4 cellular contexts compared by ENCODE assay signal in the genomic region with DNA sequence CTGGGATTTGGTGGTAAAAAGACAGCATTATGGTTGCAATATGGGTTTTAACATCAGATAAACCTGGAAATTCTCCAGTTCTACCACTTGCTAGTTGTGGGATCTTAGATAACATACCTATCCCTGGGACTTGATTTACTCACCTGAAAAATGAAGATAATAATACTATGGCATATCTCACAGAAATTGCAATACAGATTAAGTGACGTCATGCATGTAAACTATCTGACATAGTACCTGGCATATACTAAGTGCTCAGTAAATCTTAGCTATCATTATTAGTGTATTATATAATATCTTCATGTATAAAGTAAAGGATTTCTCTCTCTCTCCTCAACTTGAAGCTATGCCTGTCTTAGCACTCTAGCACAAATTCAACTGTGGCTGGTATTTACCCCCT.
TF ChIP-seq lines count a peak whose summit lies in the region.

No MANE protein-coding gene starts in this region.

TF ChIP-seq in HepG2, 621 proteins besides CTCF, POLR2A, EP300 and RAD21 (continues in another document):
- TF ChIP-seq, protein P1, sequence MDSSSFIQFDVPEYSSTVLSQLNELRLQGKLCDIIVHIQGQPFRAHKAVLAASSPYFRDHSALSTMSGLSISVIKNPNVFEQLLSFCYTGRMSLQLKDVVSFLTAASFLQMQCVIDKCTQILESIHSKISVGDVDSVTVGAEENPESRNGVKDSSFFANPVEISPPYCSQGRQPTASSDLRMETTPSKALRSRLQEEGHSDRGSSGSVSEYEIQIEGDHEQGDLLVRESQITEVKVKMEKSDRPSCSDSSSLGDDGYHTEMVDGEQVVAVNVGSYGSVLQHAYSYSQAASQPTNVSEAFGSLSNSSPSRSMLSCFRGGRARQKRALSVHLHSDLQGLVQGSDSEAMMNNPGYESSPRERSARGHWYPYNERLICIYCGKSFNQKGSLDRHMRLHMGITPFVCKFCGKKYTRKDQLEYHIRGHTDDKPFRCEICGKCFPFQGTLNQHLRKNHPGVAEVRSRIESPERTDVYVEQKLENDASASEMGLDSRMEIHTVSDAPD (CRISPR knock-in tag; IDR thresholded peaks at IDR 0.05): no peak
- TF ChIP-seq HNRNPH1 (optimal IDR thresholded peaks at IDR 0.05; ENCODE audit: low read depth, low read length): no peak
- TF ChIP-seq U2AF1 (optimal IDR thresholded peaks at IDR 0.05; ENCODE audit: low read depth, low read length): no peak
- TF ChIP-seq ZNF619 (CRISPR knock-in tag; IDR thresholded peaks at IDR 0.05): no peak
- TF ChIP-seq, protein P2, sequence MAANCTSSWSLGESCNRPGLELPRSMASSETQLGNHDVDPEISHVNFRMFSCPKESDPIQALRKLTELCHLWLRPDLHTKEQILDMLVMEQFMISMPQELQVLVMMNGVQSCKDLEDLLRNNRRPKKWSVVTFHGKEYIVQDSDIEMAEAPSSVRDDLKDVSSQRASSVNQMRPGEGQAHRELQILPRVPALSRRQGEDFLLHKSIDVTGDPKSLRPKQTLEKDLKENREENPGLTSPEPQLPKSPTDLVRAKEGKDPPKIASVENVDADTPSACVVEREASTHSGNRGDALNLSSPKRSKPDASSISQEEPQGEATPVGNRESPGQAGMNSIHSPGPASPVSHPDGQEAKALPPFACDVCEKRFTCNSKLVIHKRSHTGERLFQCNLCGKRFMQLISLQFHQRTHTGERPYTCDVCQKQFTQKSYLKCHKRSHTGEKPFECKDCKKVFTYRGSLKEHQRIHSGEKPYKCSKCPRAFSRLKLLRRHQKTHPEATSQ (CRISPR knock-in tag; IDR thresholded peaks at IDR 0.05; ENCODE audit: borderline replicate concordance): no peak
- TF ChIP-seq ZNF230 (CRISPR knock-in tag; IDR thresholded peaks at IDR 0.05): no peak
- TF ChIP-seq ZNF766 (CRISPR knock-in tag; IDR thresholded peaks at IDR 0.05; ENCODE audit: borderline replicate concordance): no peak
- no peak for TF ChIP-seq RFXANK (CRISPR knock-in tag; IDR thresholded peaks at IDR 0.05)
- TF ChIP-seq, protein P3, sequence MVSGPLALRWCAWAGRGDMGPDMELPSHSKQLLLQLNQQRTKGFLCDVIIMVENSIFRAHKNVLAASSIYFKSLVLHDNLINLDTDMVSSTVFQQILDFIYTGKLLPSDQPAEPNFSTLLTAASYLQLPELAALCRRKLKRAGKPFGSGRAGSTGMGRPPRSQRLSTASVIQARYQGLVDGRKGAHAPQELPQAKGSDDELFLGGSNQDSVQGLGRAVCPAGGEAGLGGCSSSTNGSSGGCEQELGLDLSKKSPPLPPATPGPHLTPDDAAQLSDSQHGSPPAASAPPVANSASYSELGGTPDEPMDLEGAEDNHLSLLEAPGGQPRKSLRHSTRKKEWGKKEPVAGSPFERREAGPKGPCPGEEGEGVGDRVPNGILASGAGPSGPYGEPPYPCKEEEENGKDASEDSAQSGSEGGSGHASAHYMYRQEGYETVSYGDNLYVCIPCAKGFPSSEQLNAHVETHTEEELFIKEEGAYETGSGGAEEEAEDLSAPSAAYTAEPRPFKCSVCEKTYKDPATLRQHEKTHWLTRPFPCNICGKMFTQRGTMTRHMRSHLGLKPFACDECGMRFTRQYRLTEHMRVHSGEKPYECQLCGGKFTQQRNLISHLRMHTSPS (CRISPR knock-in tag; IDR thresholded peaks at IDR 0.05; ENCODE audit: low read depth): no peak
- TF ChIP-seq ZBTB21 (CRISPR knock-in tag; IDR thresholded peaks at IDR 0.05): no peak

TF ChIP-seq in HEK293, 187 proteins besides CTCF, POLR2A, EP300 and RAD21:
- TF ChIP-seq, protein P4, sequence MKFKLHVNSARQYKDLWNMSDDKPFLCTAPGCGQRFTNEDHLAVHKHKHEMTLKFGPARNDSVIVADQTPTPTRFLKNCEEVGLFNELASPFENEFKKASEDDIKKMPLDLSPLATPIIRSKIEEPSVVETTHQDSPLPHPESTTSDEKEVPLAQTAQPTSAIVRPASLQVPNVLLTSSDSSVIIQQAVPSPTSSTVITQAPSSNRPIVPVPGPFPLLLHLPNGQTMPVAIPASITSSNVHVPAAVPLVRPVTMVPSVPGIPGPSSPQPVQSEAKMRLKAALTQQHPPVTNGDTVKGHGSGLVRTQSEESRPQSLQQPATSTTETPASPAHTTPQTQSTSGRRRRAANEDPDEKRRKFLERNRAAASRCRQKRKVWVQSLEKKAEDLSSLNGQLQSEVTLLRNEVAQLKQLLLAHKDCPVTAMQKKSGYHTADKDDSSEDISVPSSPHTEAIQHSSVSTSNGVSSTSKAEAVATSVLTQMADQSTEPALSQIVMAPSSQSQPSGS (tag by site-specific recombination; IDR thresholded peaks at IDR 0.05; ENCODE audit: low read depth): 0 out of 2 replicates have a peak, but pooled peaks have one; percentile 74
- no peak for TF ChIP-seq KLF16 (tag by site-specific recombination; IDR thresholded peaks at IDR 0.05)
- TF ChIP-seq HOXC10 (CRISPR knock-in tag; IDR thresholded peaks at IDR 0.05): no peak
- TF ChIP-seq ZNF391 (tag by site-specific recombination; IDR thresholded peaks at IDR 0.05; ENCODE audit: borderline replicate concordance, low read depth): no peak
- TF ChIP-seq, protein P5, sequence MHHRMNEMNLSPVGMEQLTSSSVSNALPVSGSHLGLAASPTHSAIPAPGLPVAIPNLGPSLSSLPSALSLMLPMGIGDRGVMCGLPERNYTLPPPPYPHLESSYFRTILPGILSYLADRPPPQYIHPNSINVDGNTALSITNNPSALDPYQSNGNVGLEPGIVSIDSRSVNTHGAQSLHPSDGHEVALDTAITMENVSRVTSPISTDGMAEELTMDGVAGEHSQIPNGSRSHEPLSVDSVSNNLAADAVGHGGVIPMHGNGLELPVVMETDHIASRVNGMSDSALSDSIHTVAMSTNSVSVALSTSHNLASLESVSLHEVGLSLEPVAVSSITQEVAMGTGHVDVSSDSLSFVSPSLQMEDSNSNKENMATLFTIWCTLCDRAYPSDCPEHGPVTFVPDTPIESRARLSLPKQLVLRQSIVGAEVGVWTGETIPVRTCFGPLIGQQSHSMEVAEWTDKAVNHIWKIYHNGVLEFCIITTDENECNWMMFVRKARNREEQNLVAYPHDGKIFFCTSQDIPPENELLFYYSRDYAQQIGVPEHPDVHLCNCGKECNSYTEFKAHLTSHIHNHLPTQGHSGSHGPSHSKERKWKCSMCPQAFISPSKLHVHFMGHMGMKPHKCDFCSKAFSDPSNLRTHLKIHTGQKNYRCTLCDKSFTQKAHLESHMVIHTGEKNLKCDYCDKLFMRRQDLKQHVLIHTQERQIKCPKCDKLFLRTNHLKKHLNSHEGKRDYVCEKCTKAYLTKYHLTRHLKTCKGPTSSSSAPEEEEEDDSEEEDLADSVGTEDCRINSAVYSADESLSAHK (tag by site-specific recombination; IDR thresholded peaks at IDR 0.05): no peak
- TF ChIP-seq GFI1B (tag by site-specific recombination; IDR thresholded peaks at IDR 0.05): no peak
- TF ChIP-seq MEIS1 (CRISPR knock-in tag; IDR thresholded peaks at IDR 0.05; ENCODE audit: borderline replicate concordance): no peak
- TF ChIP-seq, protein P6, sequence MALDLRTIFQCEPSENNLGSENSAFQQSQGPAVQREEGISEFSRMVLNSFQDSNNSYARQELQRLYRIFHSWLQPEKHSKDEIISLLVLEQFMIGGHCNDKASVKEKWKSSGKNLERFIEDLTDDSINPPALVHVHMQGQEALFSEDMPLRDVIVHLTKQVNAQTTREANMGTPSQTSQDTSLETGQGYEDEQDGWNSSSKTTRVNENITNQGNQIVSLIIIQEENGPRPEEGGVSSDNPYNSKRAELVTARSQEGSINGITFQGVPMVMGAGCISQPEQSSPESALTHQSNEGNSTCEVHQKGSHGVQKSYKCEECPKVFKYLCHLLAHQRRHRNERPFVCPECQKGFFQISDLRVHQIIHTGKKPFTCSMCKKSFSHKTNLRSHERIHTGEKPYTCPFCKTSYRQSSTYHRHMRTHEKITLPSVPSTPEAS (tag by site-specific recombination; IDR thresholded peaks at IDR 0.05): no peak
TF ChIP-seq in HEK293: peak in this region for 1.

TF ChIP-seq in H1, 55 proteins besides CTCF, POLR2A, EP300 and RAD21 (continues in another document):
- no peak for TF ChIP-seq PHF8 (conservative IDR thresholded peaks at IDR 0.05; ENCODE audit: low read depth, low read length)
- TF ChIP-seq SP4 (IDR thresholded peaks at IDR 0.05; ENCODE audit: low read length): no peak
- TF ChIP-seq TAF7 (optimal IDR thresholded peaks at IDR 0.05; ENCODE audit: borderline replicate concordance, low read depth, low read length): no peak
- TF ChIP-seq CHD2 (IDR thresholded peaks at IDR 0.05; ENCODE audit: low read length): no peak
- TF ChIP-seq HDAC6 (IDR thresholded peaks at IDR 0.05; ENCODE audit: low read depth, low read length): no peak
- no peak for TF ChIP-seq SUZ12 (IDR thresholded peaks at IDR 0.05; ENCODE audit: low read length)
- no peak for TF ChIP-seq TEAD4 (IDR thresholded peaks at IDR 0.05; ENCODE audit: low read depth, low read length)
- TF ChIP-seq ZNF274 (IDR thresholded peaks at IDR 0.05; ENCODE audit: borderline replicate concordance, extremely low read depth, low read length): no peak
- no peak for TF ChIP-seq RFX5 (IDR thresholded peaks at IDR 0.05; ENCODE audit: borderline replicate concordance, low read depth, low read length)
- TF ChIP-seq POU5F1 (IDR thresholded peaks at IDR 0.05; ENCODE audit: low read depth, low read length): no peak

TF ChIP-seq in WTC11, 78 proteins besides CTCF, POLR2A, EP300 and RAD21:
- TF ChIP-seq, protein P7, sequence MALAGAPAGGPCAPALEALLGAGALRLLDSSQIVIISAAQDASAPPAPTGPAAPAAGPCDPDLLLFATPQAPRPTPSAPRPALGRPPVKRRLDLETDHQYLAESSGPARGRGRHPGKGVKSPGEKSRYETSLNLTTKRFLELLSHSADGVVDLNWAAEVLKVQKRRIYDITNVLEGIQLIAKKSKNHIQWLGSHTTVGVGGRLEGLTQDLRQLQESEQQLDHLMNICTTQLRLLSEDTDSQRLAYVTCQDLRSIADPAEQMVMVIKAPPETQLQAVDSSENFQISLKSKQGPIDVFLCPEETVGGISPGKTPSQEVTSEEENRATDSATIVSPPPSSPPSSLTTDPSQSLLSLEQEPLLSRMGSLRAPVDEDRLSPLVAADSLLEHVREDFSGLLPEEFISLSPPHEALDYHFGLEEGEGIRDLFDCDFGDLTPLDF (CRISPR knock-in tag; IDR thresholded peaks at IDR 0.05): no peak
- TF ChIP-seq, protein P8, sequence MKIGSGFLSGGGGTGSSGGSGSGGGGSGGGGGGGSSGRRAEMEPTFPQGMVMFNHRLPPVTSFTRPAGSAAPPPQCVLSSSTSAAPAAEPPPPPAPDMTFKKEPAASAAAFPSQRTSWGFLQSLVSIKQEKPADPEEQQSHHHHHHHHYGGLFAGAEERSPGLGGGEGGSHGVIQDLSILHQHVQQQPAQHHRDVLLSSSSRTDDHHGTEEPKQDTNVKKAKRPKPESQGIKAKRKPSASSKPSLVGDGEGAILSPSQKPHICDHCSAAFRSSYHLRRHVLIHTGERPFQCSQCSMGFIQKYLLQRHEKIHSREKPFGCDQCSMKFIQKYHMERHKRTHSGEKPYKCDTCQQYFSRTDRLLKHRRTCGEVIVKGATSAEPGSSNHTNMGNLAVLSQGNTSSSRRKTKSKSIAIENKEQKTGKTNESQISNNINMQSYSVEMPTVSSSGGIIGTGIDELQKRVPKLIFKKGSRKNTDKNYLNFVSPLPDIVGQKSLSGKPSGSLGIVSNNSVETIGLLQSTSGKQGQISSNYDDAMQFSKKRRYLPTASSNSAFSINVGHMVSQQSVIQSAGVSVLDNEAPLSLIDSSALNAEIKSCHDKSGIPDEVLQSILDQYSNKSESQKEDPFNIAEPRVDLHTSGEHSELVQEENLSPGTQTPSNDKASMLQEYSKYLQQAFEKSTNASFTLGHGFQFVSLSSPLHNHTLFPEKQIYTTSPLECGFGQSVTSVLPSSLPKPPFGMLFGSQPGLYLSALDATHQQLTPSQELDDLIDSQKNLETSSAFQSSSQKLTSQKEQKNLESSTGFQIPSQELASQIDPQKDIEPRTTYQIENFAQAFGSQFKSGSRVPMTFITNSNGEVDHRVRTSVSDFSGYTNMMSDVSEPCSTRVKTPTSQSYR (CRISPR knock-in tag; IDR thresholded peaks at IDR 0.05): no peak
- no peak for TF ChIP-seq FOXJ3 (CRISPR knock-in tag; IDR thresholded peaks at IDR 0.05; ENCODE audit: borderline replicate concordance)
- TF ChIP-seq, protein P9, sequence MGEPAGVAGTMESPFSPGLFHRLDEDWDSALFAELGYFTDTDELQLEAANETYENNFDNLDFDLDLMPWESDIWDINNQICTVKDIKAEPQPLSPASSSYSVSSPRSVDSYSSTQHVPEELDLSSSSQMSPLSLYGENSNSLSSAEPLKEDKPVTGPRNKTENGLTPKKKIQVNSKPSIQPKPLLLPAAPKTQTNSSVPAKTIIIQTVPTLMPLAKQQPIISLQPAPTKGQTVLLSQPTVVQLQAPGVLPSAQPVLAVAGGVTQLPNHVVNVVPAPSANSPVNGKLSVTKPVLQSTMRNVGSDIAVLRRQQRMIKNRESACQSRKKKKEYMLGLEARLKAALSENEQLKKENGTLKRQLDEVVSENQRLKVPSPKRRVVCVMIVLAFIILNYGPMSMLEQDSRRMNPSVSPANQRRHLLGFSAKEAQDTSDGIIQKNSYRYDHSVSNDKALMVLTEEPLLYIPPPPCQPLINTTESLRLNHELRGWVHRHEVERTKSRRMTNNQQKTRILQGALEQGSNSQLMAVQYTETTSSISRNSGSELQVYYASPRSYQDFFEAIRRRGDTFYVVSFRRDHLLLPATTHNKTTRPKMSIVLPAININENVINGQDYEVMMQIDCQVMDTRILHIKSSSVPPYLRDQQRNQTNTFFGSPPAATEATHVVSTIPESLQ (CRISPR knock-in tag; IDR thresholded peaks at IDR 0.05): no peak
- TF ChIP-seq, protein P4 (CRISPR knock-in tag; IDR thresholded peaks at IDR 0.05; ENCODE audit: borderline replicate concordance, low read depth): no peak
- TF ChIP-seq, protein P10, sequence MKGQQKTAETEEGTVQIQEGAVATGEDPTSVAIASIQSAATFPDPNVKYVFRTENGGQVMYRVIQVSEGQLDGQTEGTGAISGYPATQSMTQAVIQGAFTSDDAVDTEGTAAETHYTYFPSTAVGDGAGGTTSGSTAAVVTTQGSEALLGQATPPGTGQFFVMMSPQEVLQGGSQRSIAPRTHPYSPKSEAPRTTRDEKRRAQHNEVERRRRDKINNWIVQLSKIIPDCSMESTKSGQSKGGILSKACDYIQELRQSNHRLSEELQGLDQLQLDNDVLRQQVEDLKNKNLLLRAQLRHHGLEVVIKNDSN (CRISPR knock-in tag; IDR thresholded peaks at IDR 0.05): no peak
- TF ChIP-seq ZNF138 (CRISPR knock-in tag; conservative IDR thresholded peaks at IDR 0.05): no peak
- no peak for TF ChIP-seq CREM (CRISPR knock-in tag; IDR thresholded peaks at IDR 0.05)
TF ChIP-seq in WTC11: peak in this region for 0.
